ENCODE assay signal across 35 cellular contexts in genomic region chr11:58216476-58216875, GRCh38. TPM values are rescaled to one million over a fixed set of nuclear protein-coding genes. Genes with fewer than 3 reads are reported as not detected.
"Had no signal": no experiment of that assay in that cellular context is flagged by ENCODE, and none has a peak within 500 bp of the region (broad histone marks: within the 10 kb centered on the region; RNA-seq: fewer than 3 reads in every experiment).

No MANE protein-coding gene starts in this region.

- DNase-seq: activated B cell treated with CpG ODN at 0.5 μM for 24 hours; activated CD4-positive, alpha-beta T cell treated with anti-CD3 and anti-CD28 coated beads for 48 hours; activated CD4-positive, alpha-beta T cell treated with anti-CD3 and anti-CD28 coated beads, Interleukin-2, amount 50 U/mL, for 1 hour; activated CD4-positive, alpha-beta T cell treated with anti-CD3 and anti-CD28 coated beads, Interleukin-2, amount 50 U/mL, for 48 hours; activated CD8-positive, alpha-beta memory T cell treated with anti-CD3 and anti-CD28 coated beads for 24 hours; activated CD8-positive, alpha-beta T cell treated with anti-CD3 and anti-CD28 coated beads for 36 hours; activated effector memory CD4-positive, alpha-beta T cell treated with Interleukin-2 at 50 U/mL for 16 hours; activated gamma-delta T cell treated with Interleukin-2 at 50 U/mL for 16 hours; activated naive CD4-positive, alpha-beta T cell treated with anti-CD3 and anti-CD28 coated beads, Interleukin-2, amount 50 U/mL, for 16 hours; activated naive CD4-positive, alpha-beta T cell treated with Interleukin-2 at 50 U/mL for 16 hours; activated T-cell treated with anti-CD3 and anti-CD28 coated beads, Interleukin-2, amount 50 U/mL, for 4 hours; amniotic stem cell; anterior cingulate cortex; brain microvascular endothelial cell; effector CD8-positive, alpha-beta T cell; erythroblast; foreskin keratinocyte; gastrocnemius medialis; glutamatergic neuron; heart left ventricle; T-helper 1 cell; T-helper 17 cell; T1000; WERI-Rb-1 had no signal

- ATAC-seq: activated CD4-positive, CD25-positive, alpha-beta regulatory T cell treated with anti-CD3 and anti-CD28 coated beads, Interleukin-2, amount 50 U/mL, for 24 hours; activated CD8-positive, alpha-beta T cell treated with anti-CD3 and anti-CD28 coated beads for 36 hours; activated T-cell treated with anti-CD3 and anti-CD28 coated beads, Interleukin-2, amount 50 U/mL, for 4 hours; activated T-helper 17 cell treated with anti-CD3 and anti-CD28 coated beads, Interleukin-2, amount 50 U/mL, for 72 hours; foreskin keratinocyte; gastrocnemius medialis; heart left ventricle; T-helper 17 cell had no signal

- H3K36me3 Mint-ChIP-seq: activated naive CD8-positive, alpha-beta T cell had no signal

- H3K27ac ChIP-seq: brain microvascular endothelial cell, esophagus muscularis mucosa, foreskin keratinocyte, gastrocnemius medialis, heart left ventricle, WERI-Rb-1 had no signal

- H3K27me3 ChIP-seq: brain microvascular endothelial cell, esophagus muscularis mucosa, foreskin keratinocyte, gastrocnemius medialis, heart left ventricle had no signal

- H3K9me3 ChIP-seq: esophagus muscularis mucosa, gastrocnemius medialis, heart left ventricle had no signal

- H3K36me3 ChIP-seq: brain microvascular endothelial cell, esophagus muscularis mucosa, gastrocnemius medialis, heart left ventricle, WERI-Rb-1 had no signal

- FAIRE-seq: astrocyte, bronchial epithelial cell had no signal

- H3K4me1 ChIP-seq: esophagus muscularis mucosa, gastrocnemius medialis, heart left ventricle had no signal

- H3K4me3 Mint-ChIP-seq: activated B cell treated with CpG ODN at 0.5 μM for 24 hours; activated CD8-positive, alpha-beta T cell treated with anti-CD3 and anti-CD28 coated beads for 36 hours; activated naive CD8-positive, alpha-beta T cell; activated T-cell treated with anti-CD3 and anti-CD28 coated beads, Interleukin-2, amount 50 U/mL, for 4 hours; activated T-helper 17 cell treated with anti-CD3 and anti-CD28 coated beads, Interleukin-2, amount 50 U/mL, for 72 hours; T-helper 17 cell; T-helper 2 cell treated with Interferon-gamma antibody and Interleukin-4, amounts not matched to agents 5 μg/mL and 100 μg/mL, for 36 hours had no signal

- H3K9me3 Mint-ChIP-seq: activated B cell treated with CpG ODN at 0.5 μM for 24 hours; activated CD8-positive, alpha-beta T cell treated with anti-CD3 and anti-CD28 coated beads for 36 hours; activated T-cell treated with anti-CD3 and anti-CD28 coated beads, Interleukin-2, amount 50 U/mL, for 4 hours; activated T-helper 17 cell treated with anti-CD3 and anti-CD28 coated beads, Interleukin-2, amount 50 U/mL, for 72 hours; T-helper 2 cell treated with Interferon-gamma antibody and Interleukin-4, amounts not matched to agents 5 μg/mL and 100 μg/mL, for 36 hours had no signal

- H3K4me3 ChIP-seq: esophagus muscularis mucosa, gastrocnemius medialis, heart left ventricle had no signal

- H3K27ac Mint-ChIP-seq: activated B cell treated with CpG ODN at 0.5 μM for 24 hours; activated CD8-positive, alpha-beta T cell treated with anti-CD3 and anti-CD28 coated beads for 36 hours; activated naive CD8-positive, alpha-beta T cell; activated T-helper 17 cell treated with anti-CD3 and anti-CD28 coated beads, Interleukin-2, amount 50 U/mL, for 72 hours; T-helper 17 cell; T-helper 2 cell treated with Interferon-gamma antibody and Interleukin-4, amounts not matched to agents 5 μg/mL and 100 μg/mL, for 36 hours had no signal

- H3K4me1 Mint-ChIP-seq: activated B cell treated with CpG ODN at 0.5 μM for 24 hours; activated T-helper 17 cell treated with anti-CD3 and anti-CD28 coated beads, Interleukin-2, amount 50 U/mL, for 72 hours; T-helper 17 cell had no signal

RNA-seq across cellular contexts. Expression of gene OR1S1, which starts 4.0 kb away (rescaled TPM):
- total RNA-seq: activated B cell treated with CpG ODN at 0.5 μM for 24 hours; activated CD8-positive, alpha-beta T cell treated with anti-CD3 and anti-CD28 coated beads for 36 hours; activated T-cell treated with anti-CD3 and anti-CD28 coated beads, Interleukin-2, amount 50 U/mL, for 4 hours; activated T-helper 17 cell treated with anti-CD3 and anti-CD28 coated beads, Interleukin-2, amount 50 U/mL, for 72 hours; astrocyte; bronchial epithelial cell; cardiac septum; chondrocyte; dermis microvascular lymphatic vessel endothelial cell; esophagus muscularis mucosa; foreskin keratinocyte; gastrocnemius medialis; heart left ventricle; T-helper 17 cell had no signal
- polyA plus RNA-seq: adipose tissue, foreskin keratinocyte, heart left ventricle had no signal

RNA-seq across cellular contexts. Expression of gene OR10Q1, which starts 12.2 kb away (rescaled TPM):
- total RNA-seq: activated B cell treated with CpG ODN at 0.5 μM for 24 hours; activated CD8-positive, alpha-beta T cell treated with anti-CD3 and anti-CD28 coated beads for 36 hours; activated T-cell treated with anti-CD3 and anti-CD28 coated beads, Interleukin-2, amount 50 U/mL, for 4 hours; activated T-helper 17 cell treated with anti-CD3 and anti-CD28 coated beads, Interleukin-2, amount 50 U/mL, for 72 hours; astrocyte; bronchial epithelial cell; cardiac septum; chondrocyte; dermis microvascular lymphatic vessel endothelial cell; esophagus muscularis mucosa; foreskin keratinocyte; gastrocnemius medialis; heart left ventricle; T-helper 17 cell had no signal
- polyA plus RNA-seq: foreskin keratinocyte, heart left ventricle had no signal

RNA-seq across cellular contexts. Expression of gene OR1S2, which starts 12.5 kb away (rescaled TPM):
- total RNA-seq: activated B cell treated with CpG ODN at 0.5 μM for 24 hours; activated CD8-positive, alpha-beta T cell treated with anti-CD3 and anti-CD28 coated beads for 36 hours; activated T-cell treated with anti-CD3 and anti-CD28 coated beads, Interleukin-2, amount 50 U/mL, for 4 hours; activated T-helper 17 cell treated with anti-CD3 and anti-CD28 coated beads, Interleukin-2, amount 50 U/mL, for 72 hours; astrocyte; bronchial epithelial cell; cardiac septum; chondrocyte; dermis microvascular lymphatic vessel endothelial cell; esophagus muscularis mucosa; foreskin keratinocyte; gastrocnemius medialis; heart left ventricle; T-helper 17 cell had no signal
- polyA plus RNA-seq: adipose tissue, foreskin keratinocyte, heart left ventricle had no signal

RNA-seq across cellular contexts. Expression of gene OR9Q2, which starts 27.6 kb away (rescaled TPM):
- total RNA-seq: activated B cell treated with CpG ODN at 0.5 μM for 24 hours; activated CD8-positive, alpha-beta T cell treated with anti-CD3 and anti-CD28 coated beads for 36 hours; activated T-cell treated with anti-CD3 and anti-CD28 coated beads, Interleukin-2, amount 50 U/mL, for 4 hours; astrocyte; bronchial epithelial cell; cardiac septum; chondrocyte; dermis microvascular lymphatic vessel endothelial cell; esophagus muscularis mucosa; foreskin keratinocyte; gastrocnemius medialis; heart left ventricle; T-helper 17 cell had no signal
- polyA plus RNA-seq: adipose tissue, foreskin keratinocyte, heart left ventricle had no signal

RNA-seq across cellular contexts. Expression of gene OR10W1, which starts 51.6 kb away (rescaled TPM):
- total RNA-seq: activated B cell treated with CpG ODN at 0.5 μM for 24 hours; activated CD8-positive, alpha-beta T cell treated with anti-CD3 and anti-CD28 coated beads for 36 hours; activated T-cell treated with anti-CD3 and anti-CD28 coated beads, Interleukin-2, amount 50 U/mL, for 4 hours; activated T-helper 17 cell treated with anti-CD3 and anti-CD28 coated beads, Interleukin-2, amount 50 U/mL, for 72 hours; astrocyte; bronchial epithelial cell; cardiac septum; chondrocyte; dermis microvascular lymphatic vessel endothelial cell; esophagus muscularis mucosa; foreskin keratinocyte; heart left ventricle; T-helper 17 cell had no signal
- polyA plus RNA-seq: adipose tissue, foreskin keratinocyte, heart left ventricle had no signal
